Comparison of ENCODE assay signal across 14 cellular contexts in the genomic region with DNA sequence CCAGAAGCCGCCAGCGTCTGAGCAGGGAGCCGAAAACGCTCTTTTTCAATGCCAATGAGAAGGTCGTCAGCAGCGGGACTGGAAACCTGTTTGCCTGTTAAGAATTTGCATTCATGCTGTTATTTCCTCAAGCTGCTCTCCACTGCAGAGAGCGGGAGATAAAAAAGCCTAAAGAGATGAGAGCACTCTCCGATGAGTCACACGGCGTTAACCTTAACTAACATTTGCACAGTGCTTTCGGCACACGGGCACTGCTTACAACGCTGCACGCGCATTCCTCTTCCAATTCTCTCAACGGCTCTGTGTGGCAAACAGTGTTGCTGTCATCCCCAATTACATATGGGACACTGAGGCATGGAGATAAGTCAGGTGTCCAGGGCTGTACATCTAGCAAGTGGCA. TPM values are rescaled to one million over a fixed set of nuclear protein-coding genes. Genes with fewer than 3 reads are reported as not detected.
DNase-seq lines count a peak whose midpoint lies in the region; ATAC-seq and TF ChIP-seq lines count a peak whose summit lies in the region.
"Had no signal": no experiment of that assay in that cellular context is flagged by ENCODE, and none has a peak within 500 bp of the region (broad histone marks: within the 10 kb centered on the region; RNA-seq: fewer than 3 reads in every experiment).

No MANE protein-coding gene starts in this region.

- intact Hi-C loops in PC-9 (cut with micrococcal nuclease; ENCODE audit: unreplicated experiment): no loop called here
- intact Hi-C loops in activated CD4-positive, alpha-beta T cell treated with anti-CD3 and anti-CD28 coated beads for 36 hours (cut with DNase I, micrococcal nuclease): no loop called here

- no peak overlapping the region for H3K27ac Mint-ChIP-seq in GM23338
- H3K27ac Mint-ChIP-seq in activated CD4-positive, alpha-beta T cell treated with anti-CD3 and anti-CD28 coated beads for 36 hours: no peak overlapping the region
- H3K27ac Mint-ChIP-seq: activated CD4-positive, alpha-beta T cell treated with anti-CD3 and anti-CD28 coated beads, Interleukin-2, amount 10 ng/mL, durations not matched to agents 24 days and 14 days; activated T-helper 17 cell treated with anti-CD3 and anti-CD28 coated beads, Interleukin-2, amount 50 U/mL, for 72 hours had no signal

- H3K9me3 Mint-ChIP-seq in GM23338: no peaks in the 10 kb centered on the region
- H3K9me3 Mint-ChIP-seq in activated CD4-positive, alpha-beta T cell treated with anti-CD3 and anti-CD28 coated beads for 36 hours (ENCODE audit: low read depth): no peaks in the 10 kb centered on the region
- H3K9me3 Mint-ChIP-seq: activated CD4-positive, alpha-beta T cell treated with anti-CD3 and anti-CD28 coated beads, Interleukin-2, amount 10 ng/mL, durations not matched to agents 24 days and 14 days; activated T-helper 17 cell treated with anti-CD3 and anti-CD28 coated beads, Interleukin-2, amount 50 U/mL, for 72 hours had no signal

- H3K4me3 Mint-ChIP-seq in GM23338: no peak overlapping the region
- no peak overlapping the region for H3K4me3 Mint-ChIP-seq in activated CD4-positive, alpha-beta T cell treated with anti-CD3 and anti-CD28 coated beads for 36 hours
- H3K4me3 Mint-ChIP-seq: activated CD4-positive, alpha-beta T cell treated with anti-CD3 and anti-CD28 coated beads, Interleukin-2, amount 10 ng/mL, durations not matched to agents 24 days and 14 days; activated T-helper 17 cell treated with anti-CD3 and anti-CD28 coated beads, Interleukin-2, amount 50 U/mL, for 72 hours had no signal

- H2AFZ ChIP-seq in GM23338 (peak overlapping the region; percentile 52; the same call in 1 of the 2 replicates), PC-9 (peak overlapping the region; percentile 36; the same call in 1 of the 2 replicates)

- TF ChIP-seq CTCF in GM23338 (conservative IDR thresholded peaks at IDR 0.05; ENCODE audit: low read depth in 2 of 2) (no peak), PC-9 (conservative IDR thresholded peaks at IDR 0.05) (no peak), fibroblast of pulmonary artery (IDR thresholded peaks at IDR 0.05; ENCODE audit: low read length, missing control alignments) (no peak)

- H4K20me1 ChIP-seq in GM23338 (replicated peaks; ENCODE audit: insufficient read depth) (no peaks in the 10 kb centered on the region), PC-9 (ENCODE audit: insufficient read depth) (no peaks in the 10 kb centered on the region)

- H3K4me3 ChIP-seq in GM23338: no peak overlapping the region
- peak overlapping the region; percentile 16; the same call in 1 of the 2 replicates for H3K4me3 ChIP-seq in PC-9
- no peak overlapping the region for H3K4me3 ChIP-seq in fibroblast of pulmonary artery (replicated peaks; ENCODE audit: low read depth, low read length)
- H3K4me3 ChIP-seq: thyroid gland had no signal

- POLR2A ChIA-PET in PC-9 (lab: Charles Lee; ENCODE audit: unreplicated experiment): interaction anchor here (0.6 kb wide), 1 partner anchor 29 kb away, joined by 4 read pairs; no protein-coding TSS in a partner anchor
- POLR2A ChIA-PET in activated CD4-positive, alpha-beta T cell treated with anti-CD3 and anti-CD28 coated beads for 36 hours (lab: Charles Lee): no interaction called here

- H3K9me2 ChIP-seq in GM23338 (ENCODE audit: insufficient read depth) (no peaks in the 10 kb centered on the region), PC-9 (ENCODE audit: insufficient read depth) (no peaks in the 10 kb centered on the region)

- DNase-seq in AG08395 (ENCODE audit: low spot score) (peak; percentile 50), GM23338 (ENCODE audit: low spot score) (no peak), PC-9 (peak; percentile 19 to 88), fibroblast of pulmonary artery (ENCODE audit: low read depth) (peak; percentile 40), NCI-H2081 (lab: John Stamatoyannopoulos, UW) (no peak), NCI-H2227 treated with DMSO at 0.1 percent for 48 hours (lab: John Stamatoyannopoulos, UW) (no peak)
- no peak for DNase-seq in activated CD4-positive, alpha-beta T cell treated with anti-CD3 and anti-CD28 coated beads for 36 hours
- DNase-seq: activated CD4-positive, alpha-beta T cell treated with anti-CD3 and anti-CD28 coated beads, Interleukin-2, amount 10 ng/mL, durations not matched to agents 24 days and 14 days; MM.1S; stimulated activated CD4-positive, alpha-beta T cell treated with anti-CD3 and anti-CD28 coated beads, Interleukin-15, amount 100 ng/mL, for 24 hours; T-helper 2 cell; thyroid gland had no signal

- no peaks in the 10 kb centered on the region for H3K79me2 ChIP-seq in GM23338 (replicated peaks; ENCODE audit: insufficient read depth)
- no peaks in the 10 kb centered on the region for H3K79me2 ChIP-seq in PC-9 (ENCODE audit: low read depth)

- no peaks in the 10 kb centered on the region for H3K4me1 ChIP-seq in GM23338 (ENCODE audit: insufficient read depth)
- peaks cover 18% of the 10 kb centered on the region for H3K4me1 ChIP-seq in PC-9 (replicated peaks; ENCODE audit: insufficient read depth)
- H3K4me1 ChIP-seq: thyroid gland had no signal

- H3K27me3 Mint-ChIP-seq in GM23338 (ENCODE audit: insufficient read depth, low read depth, poor library complexity): peaks cover 8% of the 10 kb centered on the region
- H3K27me3 Mint-ChIP-seq in activated CD4-positive, alpha-beta T cell treated with anti-CD3 and anti-CD28 coated beads for 36 hours: peaks cover 6% of the 10 kb centered on the region

- ATAC-seq in GM23338: no peak
- ATAC-seq in HG03354 (IDR thresholded peaks at IDR 0.05; ENCODE audit: poor library complexity, severe bottlenecking, unreplicated experiment): no peak
- no peak for ATAC-seq in activated CD4-positive, alpha-beta T cell treated with anti-CD3 and anti-CD28 coated beads for 36 hours
- ATAC-seq: activated T-helper 17 cell treated with anti-CD3 and anti-CD28 coated beads, Interleukin-2, amount 50 U/mL, for 72 hours had no signal

- BruUV-seq in PC-9 (replicated peaks; lab: Mats Ljungman, UMichigan): no TSS peak

- H3K9me3 ChIP-seq in PC-9 (ENCODE audit: insufficient read depth, low read depth): no peaks in the 10 kb centered on the region
- H3K9me3 ChIP-seq: thyroid gland had no signal

- H3K27me3 ChIP-seq in GM23338 (ENCODE audit: insufficient read depth): no peaks in the 10 kb centered on the region
- H3K27me3 ChIP-seq in PC-9 (ENCODE audit: insufficient read depth, low read depth): no peaks in the 10 kb centered on the region
- H3K27me3 ChIP-seq: thyroid gland had no signal

- no peaks in the 10 kb centered on the region for H3F3A ChIP-seq in GM23338 (replicated peaks; ENCODE audit: low read depth)
- H3F3A ChIP-seq in PC-9 (ENCODE audit: insufficient read depth, low read depth): peaks cover 20% of the 10 kb centered on the region

- H3K27ac ChIP-seq in GM23338 (ENCODE audit: low read depth): no peak overlapping the region
- no peak overlapping the region for H3K27ac ChIP-seq in PC-9
- H3K27ac ChIP-seq: thyroid gland had no signal

- H3K4me2 ChIP-seq in GM23338: no peak overlapping the region
- peak overlapping the region; percentile 68 for H3K4me2 ChIP-seq in PC-9

- CTCF ChIA-PET in PC-9 (lab: Charles Lee): no interaction called here
- CTCF ChIA-PET in activated CD4-positive, alpha-beta T cell treated with anti-CD3 and anti-CD28 coated beads for 36 hours (lab: Charles Lee): interaction anchor here (0.7 kb wide), 1 partner anchor 146 kb away, joined by 3 read pairs; no protein-coding TSS in a partner anchor

- H3K36me3 Mint-ChIP-seq in GM23338 (ENCODE audit: low read depth): no peaks in the 10 kb centered on the region
- no peaks in the 10 kb centered on the region for H3K36me3 Mint-ChIP-seq in activated CD4-positive, alpha-beta T cell treated with anti-CD3 and anti-CD28 coated beads for 36 hours (ENCODE audit: low read depth)

- peaks cover 5% of the 10 kb centered on the region; the same call in 2 of the 3 replicates for H3K4me1 Mint-ChIP-seq in GM23338
- H3K4me1 Mint-ChIP-seq in activated CD4-positive, alpha-beta T cell treated with anti-CD3 and anti-CD28 coated beads for 36 hours: peaks cover 2% of the 10 kb centered on the region
- H3K4me1 Mint-ChIP-seq: activated CD4-positive, alpha-beta T cell treated with anti-CD3 and anti-CD28 coated beads, Interleukin-2, amount 10 ng/mL, durations not matched to agents 24 days and 14 days had no signal

- no peaks in the 10 kb centered on the region for H3K36me3 ChIP-seq in GM23338 (ENCODE audit: insufficient read depth)
- no peaks in the 10 kb centered on the region for H3K36me3 ChIP-seq in PC-9 (ENCODE audit: low read depth)
- H3K36me3 ChIP-seq: thyroid gland had no signal

TF ChIP-seq in GM23338, 12 proteins besides CTCF, POLR2A, EP300 and RAD21 (continues in another document):
- TF ChIP-seq STAT1 (IDR thresholded peaks at IDR 0.05; ENCODE audit: unreplicated experiment): no peak
- no peak for TF ChIP-seq ETS1 (IDR thresholded peaks at IDR 0.05)
- TF ChIP-seq ZNF114 (CRISPR knock-in tag; IDR thresholded peaks at IDR 0.05): no peak
- no peak for TF ChIP-seq CREB1 (CRISPR knock-in tag; IDR thresholded peaks at IDR 0.05; ENCODE audit: low read depth)
- no peak for TF ChIP-seq EZH2 (IDR thresholded peaks at IDR 0.05; ENCODE audit: low read depth, unreplicated experiment)
- no peak for TF ChIP-seq POLR2AphosphoS5 (IDR thresholded peaks at IDR 0.05; ENCODE audit: low read depth)
- no peak for TF ChIP-seq NANOG (IDR thresholded peaks at IDR 0.05; ENCODE audit: borderline replicate concordance)
- TF ChIP-seq JUNB (IDR thresholded peaks at IDR 0.05; ENCODE audit: unreplicated experiment): no peak

RNA-seq across cellular contexts. Expression of gene RTL6, which starts 40.0 kb away (rescaled TPM):
- total RNA-seq in GM23338 (2014; rRNA removed; shearing (Covaris generic)): 21.4 and 28.8 TPM in 2 replicates
- polyA plus RNA-seq in GM23338 (2016; fragmentation: Nextera tagmentation; extraction: Ambion mirVana): 7.7 and 8.2 TPM in 2 replicates
- total RNA-seq in PC-9 (2021): 25.0 and 25.1 TPM in 2 replicates
- 1 to 10 TPM; 7.4 to 8.0 TPM for total RNA-seq in activated CD4-positive, alpha-beta T cell treated with anti-CD3 and anti-CD28 coated beads for 36 hours

Comparison
In these comparisons a context has a peak if more than half of its experiments do, and no peak if none do; other contexts are left out.
1. DNase-seq: peak in AG08395 (single experiment), PC-9 (2 of 2) and fibroblast of pulmonary artery (single experiment); none in GM23338 (single experiment), activated CD4-positive, alpha-beta T cell treated with anti-CD3 and anti-CD28 coated beads for 36 hours (single experiment), NCI-H2081 (0 of 2) and NCI-H2227 treated with DMSO at 0.1 percent for 48 hours (single experiment).